In genomic region chr17:2020721-2021120, GRCh38 we compare ENCODE assay signal across 23 cellular contexts. TPM values are rescaled to one million over a fixed set of nuclear protein-coding genes. Genes with fewer than 3 reads are reported as not detected.
"Had no signal": no experiment of that assay in that cellular context is flagged by ENCODE, and none has a peak within 500 bp of the region (broad histone marks: within the 10 kb centered on the region; RNA-seq: fewer than 3 reads in every experiment).

No MANE protein-coding gene starts in this region.

- H3K36me3 ChIP-seq: adrenal gland, left lung, transverse colon, vagina had no signal

- H3K27me3 ChIP-seq: adrenal gland, vagina had no signal

- H3K9me3 ChIP-seq: adrenal gland, left lung, transverse colon, vagina had no signal

- H3K4me3 Mint-ChIP-seq: activated CD4-positive, alpha-beta T cell treated with anti-CD3 and anti-CD28 coated beads, Interleukin-2, amount 10 ng/mL, durations not matched to agents 7 days and 5 days; effector memory CD8-positive, alpha-beta T cell; natural killer cell had no signal

- ATAC-seq: activated CD4-positive, CD25-positive, alpha-beta regulatory T cell treated with anti-CD3 and anti-CD28 coated beads, Interleukin-2, amount 50 U/mL, for 24 hours; activated naive CD4-positive, alpha-beta T cell treated with anti-CD3 and anti-CD28 coated beads, Interleukin-2, amount 50 U/mL, for 72 hours; effector memory CD8-positive, alpha-beta T cell; left lung; natural killer cell; SK-N-SH treated with all-trans-retinoic acid at 6 μM for 48 hours; stimulated activated naive CD8-positive, alpha-beta T cell treated with anti-CD3 and anti-CD28 coated beads, Interleukin-15, Interleukin-2, amounts not matched to agents 100 U/mL and 50 U/mL, for 24 hours had no signal

- H3K27ac ChIP-seq: adrenal gland, left lung, transverse colon, vagina had no signal

- H3K9me3 Mint-ChIP-seq: activated CD4-positive, alpha-beta T cell treated with anti-CD3 and anti-CD28 coated beads, Interleukin-2, amount 10 ng/mL, durations not matched to agents 7 days and 5 days; activated naive CD4-positive, alpha-beta T cell treated with anti-CD3 and anti-CD28 coated beads, Interleukin-2, amount 50 U/mL, for 72 hours; effector memory CD8-positive, alpha-beta T cell; natural killer cell had no signal

- H3K36me3 Mint-ChIP-seq: natural killer cell had no signal

- DNase-seq: activated CD4-positive, alpha-beta T cell treated with anti-CD3 and anti-CD28 coated beads, Interleukin-2, amount 10 ng/mL, durations not matched to agents 7 days and 5 days; activated CD8-positive, alpha-beta memory T cell treated with anti-CD3 and anti-CD28 coated beads for 24 hours; activated CD8-positive, alpha-beta memory T cell treated with anti-CD3 and anti-CD28 coated beads, Interleukin-2, amount 50 U/mL, for 48 hours; activated effector memory CD4-positive, alpha-beta T cell treated with Interleukin-2 at 50 U/mL for 16 hours; activated T-cell treated with anti-CD3 and anti-CD28 coated beads, Interleukin-2, amount 50 U/mL, for 48 hours; effector memory CD8-positive, alpha-beta T cell; head of caudate nucleus; kidney; left lung; mesenchymal stem cell; natural killer cell; nucleus accumbens; stimulated activated naive CD8-positive, alpha-beta T cell treated with anti-CD3 and anti-CD28 coated beads, Interleukin-15, Interleukin-2, amounts not matched to agents 100 U/mL and 50 U/mL, for 24 hours; substantia nigra; T-helper 1 cell; T1000; transverse colon had no signal

- H3K4me3 ChIP-seq: adrenal gland, left lung, transverse colon, vagina had no signal

- H3K27ac Mint-ChIP-seq: activated CD4-positive, alpha-beta T cell treated with anti-CD3 and anti-CD28 coated beads, Interleukin-2, amount 10 ng/mL, durations not matched to agents 7 days and 5 days; activated naive CD4-positive, alpha-beta T cell treated with anti-CD3 and anti-CD28 coated beads, Interleukin-2, amount 50 U/mL, for 72 hours; effector memory CD8-positive, alpha-beta T cell; natural killer cell had no signal

RNA-seq across cellular contexts. Expression of gene RTN4RL1, which starts 4.4 kb away (rescaled TPM):
- total RNA-seq: epithelial cell of proximal tubule had no signal
